1 cellular context compared by ENCODE assay signal in the genomic region with DNA sequence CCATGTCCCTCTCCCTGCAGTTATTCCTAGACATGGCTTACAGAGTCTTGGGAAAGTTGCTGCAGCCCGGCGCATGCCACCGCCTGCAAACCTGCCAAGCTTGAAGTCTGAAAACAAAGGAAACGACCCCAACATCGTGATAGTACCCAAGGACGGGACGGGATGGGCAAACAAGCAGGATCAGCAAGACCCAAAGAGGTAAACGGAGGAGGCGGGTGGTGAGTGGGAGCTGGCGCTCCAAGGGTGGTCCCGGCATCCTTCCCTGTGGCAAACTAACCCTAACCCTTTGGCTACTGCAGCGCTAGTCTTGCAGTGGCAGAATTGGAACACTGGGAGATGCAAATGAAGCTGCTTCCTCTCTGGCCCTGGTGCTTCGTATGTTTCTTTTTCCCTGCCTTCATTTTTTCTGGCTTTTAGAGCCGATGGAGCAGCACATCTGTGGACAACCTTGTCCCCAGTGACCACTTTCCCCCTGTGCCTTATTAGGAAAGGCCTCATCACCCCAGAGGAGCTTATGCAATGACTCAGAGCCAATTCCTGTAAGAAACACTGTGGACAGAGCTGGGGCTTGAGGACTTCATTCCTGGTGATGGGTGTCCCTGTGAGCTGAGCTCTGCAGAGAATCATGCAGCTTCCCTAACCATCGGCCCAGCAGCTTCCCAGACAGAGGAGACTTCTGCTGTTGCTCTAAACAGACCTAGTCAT.
TF ChIP-seq lines count a peak whose summit lies in the region.

No MANE protein-coding gene starts in this region.

TF ChIP-seq in H1, 55 proteins besides CTCF, POLR2A, EP300 and RAD21 (continued from another document):
- TF ChIP-seq EGR1 (IDR thresholded peaks at IDR 0.05; ENCODE audit: borderline replicate concordance, low read depth, low read length), result no peak
